In genomic region chr11:107789767-107790166, GRCh38 we compare ENCODE assay signal across 29 cellular contexts.
"Had no signal": no experiment of that assay in that cellular context is flagged by ENCODE, and none has a peak within 500 bp of the region (broad histone marks: within the 10 kb centered on the region; RNA-seq: fewer than 3 reads in every experiment).

No MANE protein-coding gene starts in this region.

- H3K4me1 ChIP-seq: foreskin keratinocyte, gastroesophageal sphincter, heart left ventricle, psoas muscle, sigmoid colon, testis, tibial artery, vagina had no signal

- H3K79me2 ChIP-seq: hepatocyte had no signal

- ATAC-seq: esophagus mucosa; foreskin keratinocyte; gastroesophageal sphincter; heart left ventricle; left lobe of liver; mucosa of descending colon; natural killer cell treated with Interleukin-12 subunit alpha and Interleukin-12 subunit beta and Interleukin-15 and Interleukin-18, amount 100 ng/mL, for 72 hours; psoas muscle; right cardiac atrium; stimulated activated memory B cell treated with anti-CD40 and anti-IgM and Interleukin-4, amounts not matched to agents 10 μg/mL and 1 μg/mL and 100 μg/mL, for 72 hours; stimulated activated naive CD8-positive, alpha-beta T cell treated with anti-CD3 and anti-CD28 coated beads, Interleukin-15, Interleukin-2, amounts not matched to agents 100 U/mL and 50 U/mL, for 24 hours had no signal

- FAIRE-seq: colon, kidney had no signal

- H3K4me3 ChIP-seq: dorsolateral prefrontal cortex, gastroesophageal sphincter, heart left ventricle, hepatocyte, lung, mucosa of descending colon, psoas muscle, sigmoid colon, testis, tibial artery, vagina had no signal

- DNase-seq: dorsolateral prefrontal cortex; effector CD4-positive, alpha-beta T cell; foreskin keratinocyte; heart left ventricle; kidney; mucosa of descending colon; naive B cell; psoas muscle; right cardiac atrium; sigmoid colon; stimulated activated CD4-positive, alpha-beta T cell treated with anti-CD3 and anti-CD28 coated beads, Interleukin-2, amount 100 ng/mL, for 24 hours; stimulated activated CD4-positive, alpha-beta T cell treated with anti-CD3 and anti-CD28 coated beads, Interleukin-4, amount 100 ng/mL, for 4 hours; stimulated activated naive CD8-positive, alpha-beta T cell treated with anti-CD3 and anti-CD28 coated beads, Interleukin-15, Interleukin-2, amounts not matched to agents 100 U/mL and 50 U/mL, for 24 hours; substantia nigra; testis; tibial artery had no signal

- H3K9me3 ChIP-seq: gastroesophageal sphincter, mucosa of descending colon, psoas muscle, sigmoid colon, testis, tibial artery, vagina had no signal

- H3K27me3 ChIP-seq: dorsolateral prefrontal cortex, foreskin keratinocyte, gastroesophageal sphincter, heart left ventricle, hepatocyte, sigmoid colon, testis, tibial artery, vagina had no signal

- H3K27ac ChIP-seq: dorsolateral prefrontal cortex, epithelial cell of prostate, foreskin keratinocyte, gastroesophageal sphincter, heart left ventricle, hepatocyte, psoas muscle, sigmoid colon, testis, tibial artery, vagina had no signal

- H3K27ac Mint-ChIP-seq: memory B cell; mesothelial cell of epicardium; natural killer cell treated with Interleukin-12 subunit alpha and Interleukin-12 subunit beta and Interleukin-15 and Interleukin-18, amount 100 ng/mL, for 72 hours had no signal

- H3K4me2 ChIP-seq: hepatocyte had no signal

- H2AFZ ChIP-seq: hepatocyte had no signal

- H3K36me3 ChIP-seq: gastroesophageal sphincter, heart left ventricle, sigmoid colon, vagina had no signal

- H3K9me3 Mint-ChIP-seq: memory B cell; natural killer cell treated with Interleukin-12 subunit alpha and Interleukin-12 subunit beta and Interleukin-15 and Interleukin-18, amount 100 ng/mL, for 72 hours; neural crest cell; stimulated activated memory B cell treated with anti-CD40 and anti-IgM and Interleukin-4, amounts not matched to agents 10 μg/mL and 1 μg/mL and 100 μg/mL, for 72 hours had no signal
